In the genomic region with DNA sequence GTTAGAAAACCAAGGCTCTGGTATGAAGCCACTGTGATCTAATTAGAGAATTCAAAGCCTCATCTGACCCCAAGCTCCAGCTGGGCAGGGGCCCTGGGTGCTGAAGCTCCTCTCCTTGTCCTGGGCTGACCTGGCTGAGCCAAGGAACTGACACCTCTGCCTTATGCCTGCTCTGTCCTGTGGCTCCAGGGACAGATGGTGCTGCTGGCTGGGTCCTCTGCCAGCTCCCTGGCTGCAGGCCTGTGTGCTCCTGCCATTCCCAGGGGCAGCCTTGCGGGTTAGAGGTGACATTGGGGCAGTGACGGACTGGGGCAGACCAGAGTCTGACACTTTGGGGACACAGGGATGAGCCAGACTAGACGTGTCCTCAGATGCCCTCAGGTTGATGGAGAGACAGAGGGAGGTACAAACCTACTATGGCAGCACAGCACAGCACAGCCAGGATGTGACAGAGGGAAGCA, we compare ENCODE assay signal across 14 cellular contexts. TPM values are rescaled to one million over a fixed set of nuclear protein-coding genes. Genes with fewer than 3 reads are reported as not detected.
DNase-seq lines count a peak whose midpoint lies in the region; TF ChIP-seq lines count a peak whose summit lies in the region.
"Had no signal": no experiment of that assay in that cellular context is flagged by ENCODE, and none has a peak within 500 bp of the region (broad histone marks: within the 10 kb centered on the region; RNA-seq: fewer than 3 reads in every experiment).

No MANE protein-coding gene starts in this region.

- H3K9me3 ChIP-seq in hepatocyte (ENCODE audit: low read depth) (peaks cover 5% of the 10 kb centered on the region), thyroid gland (no peaks in the 10 kb centered on the region)
- H3K9me3 ChIP-seq: colonic mucosa had no signal

- no peaks in the 10 kb centered on the region for H4K20me1 ChIP-seq in hepatocyte (ENCODE audit: insufficient read depth, poor library complexity, severe bottlenecking)

- intact Hi-C loops in thyroid gland (cut with DNase I): no loop called here

- H3K27ac ChIP-seq in hepatocyte (no peak overlapping the region), thyroid gland (peak overlapping the region in 2 of 3 donors; percentile 37 to 63)
- H3K27ac ChIP-seq: colonic mucosa had no signal

- H3K27me3 ChIP-seq in hepatocyte: no peaks in the 10 kb centered on the region
- H3K27me3 ChIP-seq in thyroid gland: no peaks in the 10 kb centered on the region
- H3K27me3 ChIP-seq: colonic mucosa had no signal

- no peaks in the 10 kb centered on the region for H3K9me2 ChIP-seq in hepatocyte (replicated peaks; ENCODE audit: insufficient read depth)

- H3K4me1 ChIP-seq in hepatocyte (ENCODE audit: insufficient read depth) (no peaks in the 10 kb centered on the region), thyroid gland (peaks cover 30 to 31% of the 10 kb centered on the region in 2 donors)

- DNase-seq in NCI-H2171 treated with DMSO at 0.1 percent for 48 hours (lab: John Stamatoyannopoulos, UW): peak; percentile 62
- DNase-seq in cerebellum (ENCODE audit: low spot score): peak; percentile 69
- peak; percentile 2 for DNase-seq in hepatocyte (ENCODE audit: low spot score)
- no peak for DNase-seq in thyroid gland
- DNase-seq in superior temporal gyrus (ENCODE audit: extremely low spot score): no peak
- DNase-seq in stimulated activated CD4-positive, alpha-beta T cell treated with anti-CD3 and anti-CD28 coated beads, Interleukin-1b, Interleukin-23, amount 100 ng/mL, for 48 hours: no peak
- no peak for DNase-seq in GDM1 (lab: John Stamatoyannopoulos, UW)
- DNase-seq: activated CD4-positive, alpha-beta T cell treated with anti-CD3 and anti-CD28 coated beads, Interleukin-2, amount 10 ng/mL, durations not matched to agents 7 days and 5 days; activated naive CD4-positive, alpha-beta T cell treated with anti-CD3 and anti-CD28 coated beads for 36 hours; colonic mucosa; NCI-H1417 treated with DMSO at 0.1 percent for 48 hours; nucleus accumbens; stimulated activated CD4-positive, alpha-beta T cell treated with anti-CD3 and anti-CD28 coated beads, Interleukin-4, amount 100 ng/mL, for 24 hours; SW 1271 had no signal

- no peak overlapping the region for H2AFZ ChIP-seq in hepatocyte

- TF ChIP-seq POLR2A in thyroid gland (IDR thresholded peaks at IDR 0.05): no peak

- no peaks in the 10 kb centered on the region for H3K79me2 ChIP-seq in hepatocyte

- H3K36me3 ChIP-seq in hepatocyte (replicated peaks; ENCODE audit: insufficient read depth, low read depth): no peaks in the 10 kb centered on the region
- H3K36me3 ChIP-seq in thyroid gland: no peaks in the 10 kb centered on the region
- H3K36me3 ChIP-seq: colonic mucosa had no signal

- no peak overlapping the region for H3K4me2 ChIP-seq in hepatocyte

- TF ChIP-seq CTCF in hepatocyte (IDR thresholded peaks at IDR 0.05; ENCODE audit: poor library complexity) (no peak), thyroid gland (IDR thresholded peaks at IDR 0.05) (no peak)

- H3K4me3 ChIP-seq in hepatocyte: no peak overlapping the region
- no peak overlapping the region for H3K4me3 ChIP-seq in thyroid gland (replicated peaks in 1 of 3)
- H3K4me3 ChIP-seq: colonic mucosa had no signal

- WGBS in hepatocyte (ENCODE audit: low lambda C conversion rate, missing lambda C conversion rate): 96% methylated on average over 3 of the region's 3 CpGs
- WGBS in thyroid gland, 2 donors: 79 to 100% methylated on average over 3 of the region's 3 CpGs

RNA-seq across cellular contexts. Expression of a gene that starts 11.8 kb away (rescaled TPM):
- total RNA-seq in cerebellum (6.4 TPM), hepatocyte (6.7 and 13.8 TPM in 2 replicates), thyroid gland (10 to 100 TPM; 27.1 to 93.0 (median 70.5) TPM)
- 9.3 and 20.0 TPM in 2 replicates for polyA plus RNA-seq in hepatocyte

Comparison
In these comparisons a context has a peak if more than half of its experiments do, and no peak if none do; other contexts are left out.
1. DNase-seq: peak in NCI-H2171 treated with DMSO at 0.1 percent for 48 hours (single experiment), cerebellum (single experiment) and hepatocyte (single experiment); none in thyroid gland (0 of 2), superior temporal gyrus (single experiment), stimulated activated CD4-positive, alpha-beta T cell treated with anti-CD3 and anti-CD28 coated beads, Interleukin-1b, Interleukin-23, amount 100 ng/mL, for 48 hours (single experiment) and GDM1 (single experiment).